1 cellular context compared by ENCODE assay signal in genomic region chr12:68958337-68958736, GRCh38.
TF ChIP-seq lines count a peak whose summit lies in the region.

No MANE protein-coding gene starts in this region.

TF ChIP-seq in HepG2, 621 proteins besides CTCF, POLR2A, EP300 and RAD21 (continued from another document):
- TF ChIP-seq RERE (CRISPR knock-in tag; IDR thresholded peaks at IDR 0.05; ENCODE audit: low read depth), result no peak
- TF ChIP-seq MTA1 (CRISPR knock-in tag; IDR thresholded peaks at IDR 0.05; ENCODE audit: borderline replicate concordance), result no peak
- no peak for TF ChIP-seq NFYC (CRISPR knock-in tag; IDR thresholded peaks at IDR 0.05)
